In the genomic region with DNA sequence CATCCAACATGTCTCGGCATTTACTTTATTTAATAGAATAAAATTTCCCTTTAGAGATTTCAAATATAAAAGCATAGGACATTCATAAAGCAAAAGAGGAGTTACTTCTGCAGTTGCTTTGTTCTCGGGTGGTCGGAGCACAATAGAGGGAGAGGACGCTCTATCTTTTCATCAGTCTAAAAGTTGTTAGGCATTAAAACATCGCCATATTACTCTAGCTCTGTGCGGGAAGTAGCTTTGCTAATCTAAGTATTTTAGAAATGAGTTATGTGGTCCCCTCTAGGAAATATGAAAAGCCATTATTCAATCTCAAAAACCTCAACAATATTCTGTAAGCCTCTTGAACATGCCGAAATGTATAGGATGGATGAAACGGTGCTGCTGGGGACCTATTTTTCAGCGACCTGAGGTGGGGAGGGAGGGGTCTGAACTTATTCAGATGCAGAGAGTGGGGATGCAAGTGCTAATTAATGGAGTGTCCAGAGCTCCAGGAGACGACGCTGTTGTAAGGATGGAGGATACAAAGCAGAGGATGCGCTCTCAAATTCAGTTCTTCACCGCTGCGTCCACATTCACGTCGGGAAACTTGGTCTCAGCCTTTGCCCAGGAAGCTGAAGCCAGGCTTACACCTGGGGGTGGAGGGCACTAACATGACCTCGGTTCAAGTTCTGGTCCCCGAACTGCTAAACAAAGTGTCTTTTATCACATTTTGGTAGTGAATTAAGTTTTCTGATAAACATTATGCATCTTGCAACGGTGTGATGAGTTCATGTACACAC, we compare ENCODE assay signal across 7 cellular contexts. TPM values are rescaled to one million over a fixed set of nuclear protein-coding genes. Genes with fewer than 3 reads are reported as not detected.
DNase-seq lines count a peak whose midpoint lies in the region; ATAC-seq and TF ChIP-seq lines count a peak whose summit lies in the region.

No MANE protein-coding gene starts in this region.

- peak overlapping the region; percentile 99 for H3K27ac ChIP-seq in rectal smooth muscle tissue (ENCODE audit: low read depth, low read length)

- peak; percentile 14 for ATAC-seq in GM18511 (IDR thresholded peaks at IDR 0.05; ENCODE audit: unreplicated experiment)
- peak; percentile 16 for ATAC-seq in HG03439 (IDR thresholded peaks at IDR 0.05; ENCODE audit: unreplicated experiment)
- no peak for ATAC-seq in mucosa of descending colon

- H3K4me1 ChIP-seq in endocrine pancreas (ENCODE audit: control insufficient read depth, insufficient read depth, low read length) (peaks cover 11% of the 10 kb centered on the region), rectal smooth muscle tissue (ENCODE audit: control insufficient read depth, insufficient read depth, low read length) (no peaks in the 10 kb centered on the region), mucosa of descending colon (ENCODE audit: low read depth) (peaks cover 8% of the 10 kb centered on the region)

- peak overlapping the region; percentile 54 for H3K4me3 ChIP-seq in endocrine pancreas (ENCODE audit: control insufficient read depth, insufficient read depth, low read length)
- peak overlapping the region; percentile 93 for H3K4me3 ChIP-seq in rectal smooth muscle tissue (ENCODE audit: low read length)
- no peak overlapping the region for H3K4me3 ChIP-seq in mucosa of descending colon

- intact Hi-C loops in mucosa of descending colon (cut with DNase I, micrococcal nuclease), result no loop called here

- H3K9ac ChIP-seq in endocrine pancreas (ENCODE audit: control insufficient read depth, insufficient read depth, low read length) (no peak overlapping the region), rectal smooth muscle tissue (ENCODE audit: low read length) (peak overlapping the region; percentile 95)

- DNase-seq in SHP77 (lab: John Stamatoyannopoulos, UW), result peak; percentile 42 to 66
- no peak for DNase-seq in NCI-H526 treated with DMSO at 0.1 percent for 48 hours (lab: John Stamatoyannopoulos, UW)
- no peak for DNase-seq in mucosa of descending colon

- no peaks in the 10 kb centered on the region for H3K36me3 ChIP-seq in endocrine pancreas (ENCODE audit: control insufficient read depth, insufficient read depth, low read length)
- H3K36me3 ChIP-seq in rectal smooth muscle tissue (ENCODE audit: control insufficient read depth, insufficient read depth, low read length), result no peaks in the 10 kb centered on the region
- no peaks in the 10 kb centered on the region for H3K36me3 ChIP-seq in mucosa of descending colon (ENCODE audit: low read depth)

- H3K27me3 ChIP-seq in endocrine pancreas (ENCODE audit: control insufficient read depth, insufficient read depth, low read length) (no peaks in the 10 kb centered on the region), rectal smooth muscle tissue (ENCODE audit: control insufficient read depth, insufficient read depth, low read length) (no peaks in the 10 kb centered on the region)

- TF ChIP-seq CTCF in mucosa of descending colon (IDR thresholded peaks at IDR 0.05), result no peak

- no peaks in the 10 kb centered on the region for H3K9me3 ChIP-seq in endocrine pancreas (ENCODE audit: control insufficient read depth, low read length)
- no peaks in the 10 kb centered on the region for H3K9me3 ChIP-seq in mucosa of descending colon

RNA-seq across cellular contexts. Expression of a gene that starts 6.3 kb away (rescaled TPM):
- 10 to 100 TPM in 2 of 3 donors, 1 to 10 TPM in 1; 4.4 to 20.7 (median 14.8) TPM for total RNA-seq in mucosa of descending colon

RNA-seq across cellular contexts. Expression of a gene that starts 16.2 kb away (rescaled TPM):
- 10 to 100 TPM; 48.6 to 70.9 (median 57.7) TPM for total RNA-seq in mucosa of descending colon

Comparison
In these comparisons a context has a peak if more than half of its experiments do, and no peak if none do; other contexts are left out.
1. DNase-seq: peak in SHP77 (2 of 2); none in NCI-H526 treated with DMSO at 0.1 percent for 48 hours (single experiment) and mucosa of descending colon (0 of 3).